In the genomic region with DNA sequence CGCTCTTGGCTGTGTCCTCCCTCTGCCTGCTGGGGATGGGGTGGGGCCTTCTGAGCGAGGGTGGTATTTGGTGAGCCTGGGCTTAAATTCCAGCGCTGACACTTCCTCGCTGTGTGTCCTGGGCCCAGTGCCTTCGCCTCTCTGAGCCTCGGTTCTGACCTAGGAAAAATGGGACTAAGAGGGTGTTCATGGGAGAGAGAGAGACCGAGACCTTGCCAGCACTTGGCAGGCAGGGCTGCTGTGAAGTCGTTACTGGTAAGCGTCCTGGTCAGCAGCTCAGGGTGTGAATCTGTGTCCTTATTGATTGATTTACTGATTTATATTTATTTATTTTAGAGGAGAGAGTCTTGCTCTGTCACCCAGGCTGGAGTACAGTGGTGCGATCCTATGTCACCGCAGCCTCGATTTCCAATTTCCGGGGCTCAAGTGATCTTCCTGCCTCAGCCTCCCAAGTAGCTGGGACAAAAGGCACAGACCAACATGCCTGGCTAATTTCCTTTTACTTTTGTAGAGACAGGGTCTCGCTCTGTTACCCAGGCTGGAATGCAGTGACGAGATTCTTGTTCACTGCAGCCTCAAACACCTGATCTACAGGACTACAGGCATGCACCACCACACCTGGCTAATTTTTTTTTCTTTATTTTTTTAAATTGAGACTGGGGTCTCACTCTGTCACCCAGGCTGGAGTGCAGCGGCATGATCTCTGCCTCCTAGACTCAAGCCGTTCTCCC, we compare ENCODE assay signal across 9 cellular contexts. TPM values are rescaled to one million over a fixed set of nuclear protein-coding genes. Genes with fewer than 3 reads are reported as not detected.
DNase-seq lines count a peak whose midpoint lies in the region; ATAC-seq, FAIRE-seq and TF ChIP-seq lines count a peak whose summit lies in the region.
"Had no signal": no experiment of that assay in that cellular context is flagged by ENCODE, and none has a peak within 500 bp of the region (broad histone marks: within the 10 kb centered on the region; RNA-seq: fewer than 3 reads in every experiment).

No MANE protein-coding gene starts in this region.

- H3K27ac ChIP-seq in A549 (peak overlapping the region; percentile 91 to 98), IMR-90 (ENCODE audit: insufficient read depth, low read length) (no peak overlapping the region), colonic mucosa (peak overlapping the region; percentile 51)

- no peak for ATAC-seq in A549
- no peak for ATAC-seq in IMR-90 (ENCODE audit: low read depth)
- no peak for ATAC-seq in naive thymus-derived CD8-positive, alpha-beta T cell

- H3K27me3 ChIP-seq in IMR-90 (ENCODE audit: control insufficient read depth, insufficient read depth, low read length) (no peaks in the 10 kb centered on the region), colonic mucosa (no peaks in the 10 kb centered on the region)

- POLR2A ChIA-PET in A549 (lab: Yijun Ruan, JAX) = no interaction called here
- POLR2A ChIA-PET in IMR-90 (lab: Charles Lee; ENCODE audit: unreplicated experiment) = no interaction called here
- POLR2A ChIA-PET in naive thymus-derived CD8-positive, alpha-beta T cell (lab: Charles Lee) = interaction anchor here (1.0 to 2.2 kb wide), 3 partner anchors 17 to 83 kb away, joined by 3 to 8 read pairs (median 3); a partner anchor contains a TSS

- H2BK15ac ChIP-seq in IMR-90 (ENCODE audit: low read depth, low read length) = no peak overlapping the region

- H3K23ac ChIP-seq in IMR-90 (ENCODE audit: low read depth, low read length) = no peak overlapping the region

- H3K4me1 Mint-ChIP-seq in naive thymus-derived CD8-positive, alpha-beta T cell = peaks cover 25 to 71% (median 59%) of the 10 kb centered on the region in 4 donors

- dilution Hi-C loops in IMR-90 (cut with HindIII; ENCODE audit: low sequenced_read_pairs, unreplicated experiment) = no loop called here

- TF ChIP-seq POLR2A in A549 (IDR thresholded peaks at IDR 0.05; ENCODE audit: low read length) (no peak), IMR-90 (IDR thresholded peaks at IDR 0.05; ENCODE audit: low read depth, low read length) (no peak)

- H2BK120ac ChIP-seq in IMR-90 (ENCODE audit: low read depth, low read length) = no peak overlapping the region

- H3K36me3 ChIP-seq in IMR-90 (ENCODE audit: control insufficient read depth, insufficient read depth, low read length) = 0 out of 2 replicates have a peak, but pooled peaks cover 6% of the 10 kb centered on the region
- no peaks in the 10 kb centered on the region for H3K36me3 ChIP-seq in colonic mucosa

- no peaks in the 10 kb centered on the region for H3K27me3 Mint-ChIP-seq in naive thymus-derived CD8-positive, alpha-beta T cell

- peaks cover 23% of the 10 kb centered on the region for H4K20me1 ChIP-seq in IMR-90 (ENCODE audit: insufficient read depth, low read length)

- H4K91ac ChIP-seq in IMR-90 (ENCODE audit: insufficient read depth, low read depth, low read length) = no peak overlapping the region

- peak overlapping the region; percentile 34 for H2AFZ ChIP-seq in IMR-90 (replicated peaks; ENCODE audit: low read length, poor library complexity)

- DNase-seq in A549 (ENCODE audit: low read depth in 1 of 2, low spot score in 1 of 2) (no peak), IMR-90 (no peak), colonic mucosa (no peak), DMS 273 (lab: John Stamatoyannopoulos, UW; ENCODE audit: unreplicated experiment) (no peak), KG1 (lab: John Stamatoyannopoulos, UW) (no peak), epidermal melanocyte (ENCODE audit: insufficient read length, low spot score) (no peak)
- DNase-seq in naive thymus-derived CD8-positive, alpha-beta T cell = no peak
- no peak for DNase-seq in stimulated activated CD4-positive, alpha-beta T cell treated with anti-CD3 and anti-CD28 coated beads, Interleukin-1b, Interleukin-23, amount 100 ng/mL, for 48 hours
- DNase-seq: NCI-H2227 treated with DMSO at 0.1 percent for 48 hours had no signal

- H3K79me1 ChIP-seq in IMR-90 (ENCODE audit: low read depth in 1 of 2, low read length in 2 of 2) = peaks cover 28 to 71% of the 10 kb centered on the region in 2 experiments

- no peak overlapping the region for H3K4ac ChIP-seq in IMR-90 (ENCODE audit: low read depth, low read length)

- TF ChIP-seq EP300 in A549 (IDR thresholded peaks at IDR 0.05) = no peak

- no peak overlapping the region; the same call in 2 of the 3 replicates for H3K4me3 ChIP-seq in A549
- H3K4me3 ChIP-seq in IMR-90 (ENCODE audit: insufficient read depth, low read depth, low read length) = no peak overlapping the region
- no peak overlapping the region for H3K4me3 ChIP-seq in colonic mucosa

- H2AK5ac ChIP-seq in IMR-90 (ENCODE audit: low read depth, low read length) = peak overlapping the region; percentile 68; the same call in 1 of the 2 replicates

- H3K4me2 ChIP-seq in A549 = peak overlapping the region; percentile 98
- H3K4me2 ChIP-seq in IMR-90 (ENCODE audit: low read depth, low read length) = no peak overlapping the region

- no TSS peak for BruUV-seq in IMR-90 (replicated peaks; lab: Mats Ljungman, UMichigan)

- H4K5ac ChIP-seq in IMR-90 (ENCODE audit: low read depth, low read length) = no peak overlapping the region

- peaks cover 21% of the 10 kb centered on the region for H3K9me1 ChIP-seq in IMR-90 (ENCODE audit: insufficient read depth, low read length)

- TF ChIP-seq CTCF in A549 (IDR thresholded peaks at IDR 0.05) = no peak
- no peak for TF ChIP-seq CTCF in IMR-90 (conservative IDR thresholded peaks at IDR 0.05; ENCODE audit: low read depth, low read length)
- TF ChIP-seq CTCF in colonic mucosa (IDR thresholded peaks at IDR 0.05) = no peak

- peak overlapping the region in 1 of 2 experiments; percentile 30; a peak in 2 of 4 replicates for H4K8ac ChIP-seq in IMR-90 (ENCODE audit: low read depth in 2 of 2, low read length in 2 of 2)

- H3K4me3 Mint-ChIP-seq in naive thymus-derived CD8-positive, alpha-beta T cell = peak overlapping the region; percentile 44 to 87 (median 79)

- peak overlapping the region; percentile 81 for H2AK9ac ChIP-seq in IMR-90 (replicated peaks; ENCODE audit: low read depth, low read length, poor library complexity)

- no peak overlapping the region for H3K9ac ChIP-seq in IMR-90 (ENCODE audit: low read depth, low read length)
- H3K9ac ChIP-seq in colonic mucosa (ENCODE audit: low read depth in 2 of 2, low read length in 2 of 2) = peak overlapping the region in 1 of 2 donors; percentile 73

- no peak for FAIRE-seq in A549 (lab: Jason Lieb, UNC)

- H3K36me3 Mint-ChIP-seq in naive thymus-derived CD8-positive, alpha-beta T cell = peaks cover 0 to 19% (median 0%) of the 10 kb centered on the region in 3 donors

- intact Hi-C loops in IMR-90 (cut with micrococcal nuclease) = no loop called here
- intact Hi-C loops in colonic mucosa (cut with DNase I) = loop anchor here (10.0 kb wide), 1 partner anchor 49 kb away; no protein-coding TSS in a partner anchor

- H3K4me1 ChIP-seq in A549 = peaks cover 23% of the 10 kb centered on the region
- H3K4me1 ChIP-seq in IMR-90 (ENCODE audit: control insufficient read depth, insufficient read depth, low read length) = peaks cover 19% of the 10 kb centered on the region
- H3K4me1 ChIP-seq in colonic mucosa = peaks cover 8% of the 10 kb centered on the region

- in situ Hi-C loops in IMR-90 (cut with MboI; ENCODE audit: low sequenced_read_pairs) = no loop called here

- no peaks in the 10 kb centered on the region for H3K9me3 Mint-ChIP-seq in naive thymus-derived CD8-positive, alpha-beta T cell

- H3K56ac ChIP-seq in IMR-90 (ENCODE audit: extremely low read depth, insufficient read depth, low read length) = no peak overlapping the region

- peak overlapping the region; percentile 58 to 95 (median 90) for H3K27ac Mint-ChIP-seq in naive thymus-derived CD8-positive, alpha-beta T cell

- H2BK5ac ChIP-seq in IMR-90 (ENCODE audit: low read depth, low read length, poor library complexity, severe bottlenecking) = peak overlapping the region; percentile 18

- TF ChIP-seq RAD21 in A549 (conservative IDR thresholded peaks at IDR 0.05 in 1 of 2, IDR thresholded peaks at IDR 0.05 in 1 of 2) (no peak), IMR-90 (IDR thresholded peaks at IDR 0.05; ENCODE audit: low read length) (no peak)

- no peak overlapping the region for H3K14ac ChIP-seq in IMR-90 (replicated peaks; ENCODE audit: low read depth, low read length)

- CTCF ChIA-PET in A549 (lab: Yijun Ruan, JAX) = interaction anchor here (0.7 to 1.5 kb wide), 4 partner anchors 11 to 299 kb away, joined by 3 to 8 read pairs (median 4); a partner anchor contains a TSS
- CTCF ChIA-PET in IMR-90 (lab: Yijun Ruan, JAX) = interaction anchor here (1.0 kb wide), 1 partner anchor 40 kb away, joined by 3 read pairs; a partner anchor contains a TSS

- H2BK20ac ChIP-seq in IMR-90 (ENCODE audit: low read depth, low read length) = no peak overlapping the region

- 83% methylated on average over 14 of the region's 17 CpGs for WGBS in A549 (ENCODE audit: missing lambda C conversion rate)
- 90% methylated on average over 6 of the region's 17 CpGs; no CpG with 5 or more reads in 1 of the 2 experiments for WGBS in IMR-90 (ENCODE audit: extremely low coverage in 2 of 2, insufficient read length in 1 of 2), 2 experiments

- H3K18ac ChIP-seq in IMR-90 (ENCODE audit: low read depth, low read length) = no peak overlapping the region

- H3K9me3 ChIP-seq in A549 = no peaks in the 10 kb centered on the region
- H3K9me3 ChIP-seq in IMR-90 (ENCODE audit: control insufficient read depth, insufficient read depth, low read length) = no peaks in the 10 kb centered on the region
- H3K9me3 ChIP-seq in colonic mucosa = no peaks in the 10 kb centered on the region

RNA-seq across cellular contexts. Expression of a gene that starts 2.4 kb away (rescaled TPM):
- polyA plus RNA-seq in A549 (2011; rRNA removed) (26.5 and 33.4 TPM in 2 replicates), A549 (2017; fragmentation: RNase III; extraction: RNeasy Plus Mini Kit Qiagen cat#74134 plus additional on column Dnase treatment) (37.3 to 45.8 TPM (median 41.7 TPM) in 3 replicates), IMR-90 (2012; rRNA removed) (39.1 and 44.1 TPM in 2 replicates)
- polyA plus RNA-seq in A549 (2012; cell fraction: cytosol; rRNA removed) = 52.0 and 53.8 TPM in 2 replicates
- polyA plus RNA-seq in A549 (2012; cell fraction: nucleus; rRNA removed) = 57.1 and 61.2 TPM in 2 replicates
- polyA minus RNA-seq in A549 (2011; rRNA and poly(A)+ RNA removed) = 82.9 and 96.8 TPM in 2 replicates
- total RNA-seq in IMR-90 (2012; rRNA removed) (39.4 and 41.4 TPM in 2 replicates), colonic mucosa (10 to 100 TPM; 35.9 to 37.5 TPM)
- 58.6 and 63.1 TPM in 2 replicates for polyA plus RNA-seq in IMR-90 (2012; cell fraction: cytosol; rRNA removed)
- polyA plus RNA-seq in IMR-90 (2012; cell fraction: nucleus; rRNA removed; ENCODE audit: low replicate concordance) = 50.6 and 92.0 TPM in 2 replicates
- total RNA-seq in naive thymus-derived CD8-positive, alpha-beta T cell = 100 to 1,000 TPM; 188 to 200 TPM
- 10 to 100 TPM; 45.5 to 96.6 (median 56.8) TPM for polyA plus RNA-seq in naive thymus-derived CD8-positive, alpha-beta T cell

RNA-seq across cellular contexts. Expression of a gene that starts 16.3 kb away (rescaled TPM):
- polyA plus RNA-seq in A549 (2011; rRNA removed) = 57.9 and 59.0 TPM in 2 replicates
- 172 and 176 TPM in 2 replicates for polyA plus RNA-seq in A549 (2012; cell fraction: cytosol; rRNA removed)
- polyA plus RNA-seq in A549 (2012; cell fraction: nucleus; rRNA removed) = 636 and 678 TPM in 2 replicates
- 110 to 118 TPM (median 112 TPM) in 3 replicates for polyA plus RNA-seq in A549 (2017; fragmentation: RNase III; extraction: RNeasy Plus Mini Kit Qiagen cat#74134 plus additional on column Dnase treatment)
- polyA minus RNA-seq in A549 (2011; rRNA and poly(A)+ RNA removed) = 58.9 and 69.4 TPM in 2 replicates
- total RNA-seq in IMR-90 (2012; rRNA removed) = 77.5 and 83.0 TPM in 2 replicates
- polyA plus RNA-seq in IMR-90 (2012; rRNA removed) = 82.5 and 89.3 TPM in 2 replicates
- polyA plus RNA-seq in IMR-90 (2012; cell fraction: cytosol; rRNA removed) = 49.4 and 53.9 TPM in 2 replicates
- polyA plus RNA-seq in IMR-90 (2012; cell fraction: nucleus; rRNA removed; ENCODE audit: low replicate concordance) = 436 and 719 TPM in 2 replicates
- 100 to 1,000 TPM in 1 of 2 donors, 10 to 100 TPM in 1; 55.2 to 160 TPM for total RNA-seq in colonic mucosa
- total RNA-seq in naive thymus-derived CD8-positive, alpha-beta T cell = 100 to 1,000 TPM; 158 to 165 TPM
- polyA plus RNA-seq in naive thymus-derived CD8-positive, alpha-beta T cell = 100 to 1,000 TPM in 2 of 3 donors, 10 to 100 TPM in 1; 96.0 to 136 (median 106) TPM

RNA-seq across cellular contexts. Expression of a gene that starts 39.7 kb away (rescaled TPM):
- polyA plus RNA-seq in A549 (2011; rRNA removed) (0.06 TPM in 1 of 2 replicates, not detected in the other), A549 (2017; fragmentation: RNase III; extraction: RNeasy Plus Mini Kit Qiagen cat#74134 plus additional on column Dnase treatment) (0.12 to 0.18 TPM (median 0.17 TPM) in 3 replicates), IMR-90 (2012; rRNA removed) (0.60 and 1.6 TPM in 2 replicates)
- 0.12 and 0.27 TPM in 2 replicates for polyA plus RNA-seq in A549 (2012; cell fraction: cytosol; rRNA removed)
- 0.21 and 0.70 TPM in 2 replicates for polyA plus RNA-seq in A549 (2012; cell fraction: nucleus; rRNA removed)
- polyA minus RNA-seq in A549 (2011; rRNA and poly(A)+ RNA removed) = not detected in 2 replicates
- total RNA-seq in IMR-90 (2012; rRNA removed) (0.28 and 0.54 TPM in 2 replicates), colonic mucosa (under 1 TPM; 0.35 to 0.72 TPM)
- polyA plus RNA-seq in IMR-90 (2012; cell fraction: cytosol; rRNA removed) = 0.90 and 2.7 TPM in 2 replicates
- polyA plus RNA-seq in IMR-90 (2012; cell fraction: nucleus; rRNA removed; ENCODE audit: low replicate concordance) = 0.52 and 2.4 TPM in 2 replicates
- not detected for total RNA-seq in naive thymus-derived CD8-positive, alpha-beta T cell
- not detected for polyA plus RNA-seq in naive thymus-derived CD8-positive, alpha-beta T cell

RNA-seq across cellular contexts. Expression of a gene that starts 54.2 kb away (rescaled TPM):
- polyA plus RNA-seq in A549 (2011; rRNA removed) (16.9 and 19.8 TPM in 2 replicates), A549 (2017; fragmentation: RNase III; extraction: RNeasy Plus Mini Kit Qiagen cat#74134 plus additional on column Dnase treatment) (32.8 to 34.1 TPM (median 33.1 TPM) in 3 replicates), IMR-90 (2012; rRNA removed) (14.6 and 15.0 TPM in 2 replicates)
- 17.8 and 21.7 TPM in 2 replicates for polyA plus RNA-seq in A549 (2012; cell fraction: cytosol; rRNA removed)
- polyA plus RNA-seq in A549 (2012; cell fraction: nucleus; rRNA removed) = 86.3 and 101 TPM in 2 replicates
- 20.7 and 24.9 TPM in 2 replicates for polyA minus RNA-seq in A549 (2011; rRNA and poly(A)+ RNA removed)
- total RNA-seq in IMR-90 (2012; rRNA removed) (7.5 and 7.7 TPM in 2 replicates), colonic mucosa (100 to 1,000 TPM; 133 to 175 TPM)
- polyA plus RNA-seq in IMR-90 (2012; cell fraction: cytosol; rRNA removed) = 8.9 and 17.0 TPM in 2 replicates
- 20.5 and 31.2 TPM in 2 replicates for polyA plus RNA-seq in IMR-90 (2012; cell fraction: nucleus; rRNA removed; ENCODE audit: low replicate concordance)
- 100 to 1,000 TPM; 112 to 116 TPM for total RNA-seq in naive thymus-derived CD8-positive, alpha-beta T cell
- polyA plus RNA-seq in naive thymus-derived CD8-positive, alpha-beta T cell = 100 to 1,000 TPM; 122 to 164 (median 158) TPM
